ENCODE assay signal across 1 cellular context in genomic region chr12:6890789-6891624, GRCh38.
TF ChIP-seq lines count a peak whose summit lies in the region.

No MANE protein-coding gene starts in this region.

TF ChIP-seq in SK-N-SH, 30 proteins besides CTCF, POLR2A, EP300 and RAD21 (continued from another document):
- no peak; the same call in 1 of the 2 replicates for TF ChIP-seq REST (IDR thresholded peaks at IDR 0.05; ENCODE audit: low read depth, low read length)
- no peak for TF ChIP-seq EZH2phosphoT487 (IDR thresholded peaks at IDR 0.05; ENCODE audit: borderline replicate concordance, low read depth)
- no peak for TF ChIP-seq GATA2 (CRISPR knock-in tag; IDR thresholded peaks at IDR 0.05)
- TF ChIP-seq ZBTB33 (IDR thresholded peaks at IDR 0.05; ENCODE audit: borderline replicate concordance, low read depth) = no peak
- TF ChIP-seq NRF1 (IDR thresholded peaks at IDR 0.05; ENCODE audit: low read depth, low read length) = peak; percentile 83
- peak; percentile 97 for TF ChIP-seq USF1 (IDR thresholded peaks at IDR 0.05; ENCODE audit: borderline replicate concordance, low read depth)
- TF ChIP-seq IRF3 (IDR thresholded peaks at IDR 0.05; ENCODE audit: low read depth, low read length) = no peak
- no peak for TF ChIP-seq ELF1 (IDR thresholded peaks at IDR 0.05)
- TF ChIP-seq RCOR1 (IDR thresholded peaks at IDR 0.05; ENCODE audit: low read length) = no peak
- no peak for TF ChIP-seq JUND (IDR thresholded peaks at IDR 0.05)
- no peak for TF ChIP-seq YY1 (IDR thresholded peaks at IDR 0.05; ENCODE audit: low read depth)
- TF ChIP-seq TEAD4 (IDR thresholded peaks at IDR 0.05; ENCODE audit: borderline replicate concordance, insufficient read depth) = no peak
- peak; percentile 62 for TF ChIP-seq SMC3 (IDR thresholded peaks at IDR 0.05; ENCODE audit: low read depth, low read length)
- TF ChIP-seq RFX5 (IDR thresholded peaks at IDR 0.05; ENCODE audit: low read length) = peak; percentile 50; the same call in 1 of the 2 replicates
- TF ChIP-seq FOSL2 (IDR thresholded peaks at IDR 0.05; ENCODE audit: borderline replicate concordance, low read depth) = no peak
- TF ChIP-seq TCF12 (IDR thresholded peaks at IDR 0.05) = no peak
- TF ChIP-seq USF2 (IDR thresholded peaks at IDR 0.05; ENCODE audit: borderline replicate concordance, low read depth, low read length) = peak; percentile 86
- TF ChIP-seq FOXJ3 (CRISPR knock-in tag; IDR thresholded peaks at IDR 0.05) = no peak
- peak; percentile 77; the same call in 1 of the 2 replicates for TF ChIP-seq SIN3A (IDR thresholded peaks at IDR 0.05; ENCODE audit: borderline replicate concordance, low read depth, low read length)
- no peak for TF ChIP-seq MEF2A (IDR thresholded peaks at IDR 0.05; ENCODE audit: borderline replicate concordance, low read depth)
- TF ChIP-seq MAX (IDR thresholded peaks at IDR 0.05; ENCODE audit: low read depth) = no peak; the same call in 1 of the 2 replicates
- no peak for TF ChIP-seq PBX3 (IDR thresholded peaks at IDR 0.05)
- TF ChIP-seq GABPA (IDR thresholded peaks at IDR 0.05; ENCODE audit: low read depth) = no peak
- TF ChIP-seq TAF1 (IDR thresholded peaks at IDR 0.05; ENCODE audit: borderline replicate concordance, low read depth, low read length) = peak; percentile 98
- peak; percentile 89 for TF ChIP-seq POLR2AphosphoS5 (IDR thresholded peaks at IDR 0.05; ENCODE audit: low read depth, low read length)
- TF ChIP-seq MXI1 (IDR thresholded peaks at IDR 0.05; ENCODE audit: low read depth, low read length) = peak; percentile 83
